In genomic region chr6:20279608-20280287, GRCh38 we compare ENCODE assay signal across 13 cellular contexts.
"Had no signal": no experiment of that assay in that cellular context is flagged by ENCODE, and none has a peak within 500 bp of the region (broad histone marks: within the 10 kb centered on the region; RNA-seq: fewer than 3 reads in every experiment).

No MANE protein-coding gene starts in this region.

- H3K4me1 Mint-ChIP-seq: activated naive CD8-positive, alpha-beta T cell treated with anti-CD3 and anti-CD28 coated beads, Interleukin-2, amount 50 U/mL, for 24 hours had no signal

- H3K27ac Mint-ChIP-seq: activated CD8-positive, alpha-beta T cell treated with anti-CD3 and anti-CD28 coated beads, Interleukin-2, amount 10 ng/mL, durations not matched to agents 7 days and 5 days; activated naive CD8-positive, alpha-beta T cell treated with anti-CD3 and anti-CD28 coated beads, Interleukin-2, amount 50 U/mL, for 24 hours; WTC11 had no signal

- H3K36me3 Mint-ChIP-seq: WTC11 had no signal

- ATAC-seq: activated CD8-positive, alpha-beta T cell treated with anti-CD3 and anti-CD28 coated beads, Interleukin-2, amount 10 ng/mL, durations not matched to agents 7 days and 5 days; activated naive CD8-positive, alpha-beta T cell treated with anti-CD3 and anti-CD28 coated beads, Interleukin-2, amount 50 U/mL, for 24 hours; heart left ventricle; upper lobe of right lung; WTC11 had no signal

- H3K4me3 ChIP-seq: heart left ventricle, suprapubic skin, upper lobe of right lung had no signal

- H3K27me3 ChIP-seq: suprapubic skin had no signal

- H3K4me3 Mint-ChIP-seq: activated CD8-positive, alpha-beta T cell treated with anti-CD3 and anti-CD28 coated beads, Interleukin-2, amount 10 ng/mL, durations not matched to agents 7 days and 5 days; activated naive CD8-positive, alpha-beta T cell treated with anti-CD3 and anti-CD28 coated beads, Interleukin-2, amount 50 U/mL, for 24 hours; neural crest cell; WTC11 had no signal

- H3K27ac ChIP-seq: heart left ventricle, suprapubic skin, upper lobe of right lung had no signal

- H3K36me3 ChIP-seq: heart left ventricle, suprapubic skin, upper lobe of right lung had no signal

- DNase-seq: activated CD4-positive, alpha-beta T cell treated with anti-CD3 and anti-CD28 coated beads for 48 hours; activated CD8-positive, alpha-beta memory T cell treated with anti-CD3 and anti-CD28 coated beads, Interleukin-2, amount 50 U/mL, for 48 hours; activated CD8-positive, alpha-beta T cell treated with anti-CD3 and anti-CD28 coated beads, Interleukin-2, amount 10 ng/mL, durations not matched to agents 7 days and 5 days; activated naive CD4-positive, alpha-beta T cell; activated naive CD8-positive, alpha-beta T cell treated with anti-CD3 and anti-CD28 coated beads, Interleukin-2, amount 50 U/mL, for 24 hours; heart left ventricle; kidney; stimulated activated CD4-positive, alpha-beta T cell treated with anti-CD3 and anti-CD28 coated beads, Interleukin-2, amount 100 ng/mL, for 48 hours; stimulated activated naive CD4-positive, alpha-beta T cell treated with Interleukin-2 at 50 U/mL for 16 hours; upper lobe of right lung had no signal

- H3K4me1 ChIP-seq: heart left ventricle, suprapubic skin, upper lobe of right lung had no signal

- H3K9me3 ChIP-seq: suprapubic skin, upper lobe of right lung had no signal
